ENCODE assay signal across 34 cellular contexts in genomic region chr3:75692061-75692460, GRCh38. TPM values are rescaled to one million over a fixed set of nuclear protein-coding genes. Genes with fewer than 3 reads are reported as not detected.
"Had no signal": no experiment of that assay in that cellular context is flagged by ENCODE, and none has a peak within 500 bp of the region (broad histone marks: within the 10 kb centered on the region; RNA-seq: fewer than 3 reads in every experiment).

No MANE protein-coding gene starts in this region.

- H3K36me3 ChIP-seq: cardiac muscle cell, WERI-Rb-1 had no signal

- H3K27ac ChIP-seq: cardiac muscle cell, WERI-Rb-1 had no signal

- ATAC-seq: activated CD4-positive, alpha-beta T cell treated with anti-CD3 and anti-CD28 coated beads for 36 hours; activated CD4-positive, CD25-positive, alpha-beta regulatory T cell treated with anti-CD3 and anti-CD28 coated beads, Interleukin-2, amount 50 U/mL, for 24 hours; activated CD8-positive, alpha-beta T cell treated with anti-CD3 and anti-CD28 coated beads for 36 hours; activated naive CD8-positive, alpha-beta T cell treated with anti-CD3 and anti-CD28 coated beads, Interleukin-2, amount 50 U/mL, for 24 hours; WTC11 had no signal

- H3K27me3 ChIP-seq: cardiac muscle cell had no signal

- H3K4me3 ChIP-seq: cardiac muscle cell had no signal

- DNase-seq: activated CD4-positive, alpha-beta memory T cell treated with anti-CD3 and anti-CD28 coated beads for 36 hours; activated CD4-positive, alpha-beta T cell treated with anti-CD3 and anti-CD28 coated beads for 1 hour; activated CD4-positive, alpha-beta T cell treated with anti-CD3 and anti-CD28 coated beads for 36 hours; activated CD4-positive, alpha-beta T cell treated with anti-CD3 and anti-CD28 coated beads, Interleukin-2, amount 10 ng/mL, durations not matched to agents 24 days and 14 days; activated CD4-positive, alpha-beta T cell treated with anti-CD3 and anti-CD28 coated beads, Interleukin-2, amount 50 U/mL, for 1 hour; activated CD4-positive, alpha-beta T cell treated with anti-CD3 and anti-CD28 coated beads, Interleukin-2, amount 50 U/mL, for 4 hours; activated CD4-positive, CD25-positive, alpha-beta regulatory T cell; activated CD8-positive, alpha-beta memory T cell treated with anti-CD3 and anti-CD28 coated beads, Interleukin-2, amount 50 U/mL, for 4 hours; activated CD8-positive, alpha-beta T cell treated with anti-CD3 and anti-CD28 coated beads for 36 hours; activated effector memory CD4-positive, alpha-beta T cell treated with Interleukin-2 at 50 U/mL for 16 hours; activated gamma-delta T cell; activated naive CD4-positive, alpha-beta T cell treated with anti-CD3 and anti-CD28 coated beads, Interleukin-2, amount 10 ng/mL, durations not matched to agents 7 days and 5 days; activated naive CD4-positive, alpha-beta T cell treated with Interleukin-2 at 50 U/mL for 16 hours; activated naive CD8-positive, alpha-beta T cell treated with anti-CD3 and anti-CD28 coated beads, Interleukin-2, amount 10 ng/mL, durations not matched to agents 7 days and 5 days; activated naive CD8-positive, alpha-beta T cell treated with anti-CD3 and anti-CD28 coated beads, Interleukin-2, amount 50 U/mL, for 24 hours; activated T-cell treated with anti-CD3 and anti-CD28 coated beads, Interleukin-2, amount 50 U/mL, for 24 hours; activated T-cell treated with anti-CD3 and anti-CD28 coated beads, Interleukin-2, amount 50 U/mL, for 48 hours; amniotic stem cell; aorta; caudate nucleus; cerebellar nuclear complex; SW 1271; T-helper 1 cell; T-helper 2 cell; T-helper 9 cell; WERI-Rb-1 had no signal

RNA-seq across cellular contexts. Expression of gene FRG2C, which starts 27.9 kb away (rescaled TPM):
- total RNA-seq: activated CD4-positive, alpha-beta memory T cell treated with anti-CD3 and anti-CD28 coated beads for 36 hours; activated CD4-positive, alpha-beta T cell treated with anti-CD3 and anti-CD28 coated beads for 36 hours; activated CD4-positive, alpha-beta T cell treated with anti-CD3 and anti-CD28 coated beads, Interleukin-2, amount 10 ng/mL, durations not matched to agents 24 days and 14 days; activated CD8-positive, alpha-beta memory T cell treated with anti-CD3 and anti-CD28 coated beads for 36 hours; activated CD8-positive, alpha-beta T cell treated with anti-CD3 and anti-CD28 coated beads for 36 hours; activated naive CD8-positive, alpha-beta T cell treated with anti-CD3 and anti-CD28 coated beads, Interleukin-2, amount 10 ng/mL, durations not matched to agents 7 days and 5 days; activated T-helper 2 cell treated with anti-CD3 and anti-CD28 coated beads, Interferon-gamma antibody, Interleukin-2, Interleukin-4, amounts not matched to agents 10 μg/mL and 5 μg/mL and 100 μg/mL, durations not matched to agents 14 hours and 24 hours and 36 hours; aorta; astrocyte; bronchial epithelial cell; cardiac muscle cell had no signal
- polyA plus RNA-seq: adipose tissue, aorta, cardiac muscle cell had no signal
